In genomic region chr7:6826151-6826550, GRCh38 we compare ENCODE assay signal across 8 cellular contexts. TPM values are rescaled to one million over a fixed set of nuclear protein-coding genes. Genes with fewer than 3 reads are reported as not detected.
DNase-seq lines count a peak whose midpoint lies in the region; ATAC-seq and TF ChIP-seq lines count a peak whose summit lies in the region.
"Not testable (repeated sequence)": the region's sequence is repeated elsewhere in the genome, so short reads cannot be mapped to it uniquely, and the experiment has no call there.

Gene CCZ1B (minus strand): TSS chr7:6826275. CDS start chr7:6826197, 78 bp downstream.

- H3K4me1 Mint-ChIP-seq in endothelial cell (ENCODE audit: unreplicated experiment) = not testable (repeated sequence)

- not testable (repeated sequence) for H3K9me3 Mint-ChIP-seq in endothelial cell (ENCODE audit: unreplicated experiment)

- H3K4me3 ChIP-seq in HUES64 (ENCODE audit: low read length) (peak within 1 kb of the TSS; percentile 51), OCI-LY3 (ENCODE audit: low read length) (peak within 1 kb of the TSS; percentile 71)

- peak within 1 kb of the TSS; percentile 62; the same call in 1 of the 2 replicates for H3K27ac ChIP-seq in HUES64 (ENCODE audit: low read depth, low read length)
- H3K27ac ChIP-seq in OCI-LY3 (ENCODE audit: low read length) = not testable (repeated sequence)

- H4K20me1 ChIP-seq in OCI-LY3 (ENCODE audit: insufficient read depth, low read length) = not testable (repeated sequence)

- not testable (repeated sequence) for H3K9ac ChIP-seq in HUES64 (ENCODE audit: low read depth, low read length)
- peak within 1 kb of the TSS; percentile 39; the same call in 1 of the 2 replicates for H3K9ac ChIP-seq in OCI-LY3 (ENCODE audit: low read length)

- not testable (repeated sequence) for H3K27me3 ChIP-seq in HUES64 (ENCODE audit: insufficient read depth, low read length); OCI-LY3 (ENCODE audit: low read depth, low read length)

- H3K27ac Mint-ChIP-seq in endothelial cell (ENCODE audit: unreplicated experiment) = peak within 1 kb of the TSS; percentile 93

- peaks cover 11% of the 10 kb centered on the region; the same call in 1 of the 2 replicates for H3K36me3 ChIP-seq in HUES64 (ENCODE audit: insufficient read depth, low read length)
- not testable (repeated sequence) for H3K36me3 ChIP-seq in OCI-LY3 (replicated peaks; ENCODE audit: low read depth, low read length)

- peak; percentile 94 for DNase-seq in DMS 273 (lab: John Stamatoyannopoulos, UW; ENCODE audit: unreplicated experiment)
- DNase-seq in activated CD8-positive, alpha-beta memory T cell treated with anti-CD3 and anti-CD28 coated beads, Interleukin-2, amount 50 U/mL, for 4 hours = peak; percentile 85
- DNase-seq in endothelial cell (ENCODE audit: low spot score) = peak; percentile 64
- peak; percentile 72 for DNase-seq in mucosa of gallbladder (ENCODE audit: low spot score)
- peak; percentile 66 to 80 for DNase-seq in stimulated activated CD8-positive, alpha-beta memory T cell treated with anti-CD3 and anti-CD28 coated beads, Interleukin-2, amount 100 ng/mL, for 1 hour (ENCODE audit: low read depth in 2 of 2)

- TF ChIP-seq CTCF in OCI-LY3 (IDR thresholded peaks at IDR 0.05; ENCODE audit: low read depth, low read length); endothelial cell (IDR thresholded peaks at IDR 0.05; ENCODE audit: unreplicated experiment): not testable (repeated sequence)

- H3K4me2 ChIP-seq in OCI-LY3 (ENCODE audit: low read length) = peak within 1 kb of the TSS; percentile 35

- not testable (repeated sequence) for H3K9me3 ChIP-seq in HUES64 (ENCODE audit: insufficient read depth, low read depth, low read length); OCI-LY3 (ENCODE audit: insufficient read depth, low read length)

- H3K79me2 ChIP-seq in OCI-LY3 (ENCODE audit: low read length) = not testable (repeated sequence)

- 9% methylated on average over 24 of the region's 35 CpGs for WGBS in HUES64

- H2AFZ ChIP-seq in OCI-LY3 (ENCODE audit: low read depth, low read length) = not testable (repeated sequence)

- H3K36me3 Mint-ChIP-seq in endothelial cell (ENCODE audit: low read depth, unreplicated experiment) = not testable (repeated sequence)

- H3K4me3 Mint-ChIP-seq in endothelial cell (ENCODE audit: unreplicated experiment) = peak within 1 kb of the TSS; percentile 96

- not testable (repeated sequence) for H3K27me3 Mint-ChIP-seq in endothelial cell (ENCODE audit: unreplicated experiment)

- not testable (repeated sequence) for H3K4me1 ChIP-seq in HUES64 (ENCODE audit: insufficient read depth, low read length); OCI-LY3 (ENCODE audit: low read length)

- ATAC-seq in GM21515 (IDR thresholded peaks at IDR 0.05; ENCODE audit: unreplicated experiment) = peak; percentile 98

RNA-seq across cellular contexts. Expression of gene CCZ1B, which starts in this region (rescaled TPM):
- 52.5 TPM for polyA plus RNA-seq in HUES64 (2013, experiment 1 of 2)
- polyA plus RNA-seq in HUES64 (2013, experiment 2 of 2) = 59.3 TPM
- total RNA-seq in endothelial cell (ENCODE audit: unreplicated experiment) (47.7 TPM), mucosa of gallbladder (47.2 TPM)
